In the genomic region with DNA sequence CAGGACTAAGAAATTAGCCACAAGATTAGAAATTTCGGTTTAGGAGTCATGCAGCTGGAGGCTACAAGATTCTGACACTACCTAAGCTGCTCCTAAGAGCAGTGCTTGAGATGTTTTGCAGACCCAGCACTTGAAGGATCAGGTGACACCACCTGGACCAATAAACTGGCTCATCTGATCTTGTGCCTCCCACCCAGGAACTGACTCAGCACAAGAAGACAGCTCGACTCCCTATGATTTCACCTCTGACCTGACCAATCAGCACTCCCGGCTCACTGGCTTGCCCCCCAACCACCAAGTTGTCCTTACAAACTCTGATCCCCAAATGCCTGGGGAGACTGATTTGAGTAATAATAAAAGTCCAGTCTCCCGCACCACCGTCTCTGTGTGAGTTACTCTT, we compare ENCODE assay signal across 13 cellular contexts.
DNase-seq lines count a peak whose midpoint lies in the region; ATAC-seq, FAIRE-seq and TF ChIP-seq lines count a peak whose summit lies in the region.
"Had no signal": no experiment of that assay in that cellular context is flagged by ENCODE, and none has a peak within 500 bp of the region (broad histone marks: within the 10 kb centered on the region; RNA-seq: fewer than 3 reads in every experiment).

No MANE protein-coding gene starts in this region.

- no peak for ATAC-seq in GM21381 (IDR thresholded peaks at IDR 0.05; ENCODE audit: unreplicated experiment)
- ATAC-seq: mucosa of descending colon had no signal

- no peaks in the 10 kb centered on the region for H4K20me1 ChIP-seq in OCI-LY7 (ENCODE audit: insufficient read depth, low read length)

- H3K4me1 Mint-ChIP-seq in activated T-helper 1 cell treated with anti-CD3 and anti-CD28 coated beads, Interleukin-12 subunit alpha, Interleukin-12 subunit beta, Interleukin-2, Interleukin-4 antibody, amounts not matched to agents 30 ng/mL and 10 ng/mL and 1 ng/mL, durations not matched to agents 14 hours and 24 hours and 36 hours (ENCODE audit: low read depth), result peaks cover 6% of the 10 kb centered on the region

- no peaks in the 10 kb centered on the region for H3K27me3 ChIP-seq in A673 (replicated peaks; ENCODE audit: insufficient read depth, low read depth, low read length, poor library complexity)
- H3K27me3 ChIP-seq: dorsolateral prefrontal cortex had no signal

- CTCF ChIA-PET in A673 (lab: Charles Lee) (no interaction called here), OCI-LY7 (lab: Charles Lee; ENCODE audit: unreplicated experiment) (no interaction called here)

- no peak overlapping the region for H3K4me3 ChIP-seq in A673 (ENCODE audit: low read depth, low read length, poor library complexity, severe bottlenecking)
- no peak overlapping the region for H3K4me3 ChIP-seq in OCI-LY7 (ENCODE audit: low read depth, low read length, poor library complexity, severe bottlenecking)
- no peak overlapping the region for H3K4me3 ChIP-seq in fibroblast of mammary gland (ENCODE audit: control insufficient read depth, low read depth, low read length)
- H3K4me3 ChIP-seq: dorsolateral prefrontal cortex, mucosa of descending colon had no signal

- no peak overlapping the region for H3K4me2 ChIP-seq in OCI-LY7 (ENCODE audit: low read length)

- H3K9me2 ChIP-seq in OCI-LY7 (ENCODE audit: insufficient read depth, low read length), result no peaks in the 10 kb centered on the region

- intact Hi-C loops in A673 (cut with micrococcal nuclease; ENCODE audit: unreplicated experiment) (loop anchor here (5.0 to 10.0 kb wide), 5 partner anchors 89 to 672 kb away; no protein-coding TSS in a partner anchor), OCI-LY7 (cut with micrococcal nuclease; ENCODE audit: unreplicated experiment) (no loop called here)
- intact Hi-C loops in activated T-helper 1 cell treated with anti-CD3 and anti-CD28 coated beads, Interleukin-12 subunit alpha, Interleukin-12 subunit beta, Interleukin-2, Interleukin-4 antibody, amounts not matched to agents 30 ng/mL and 10 ng/mL and 1 ng/mL, durations not matched to agents 14 hours and 24 hours and 36 hours (cut with micrococcal nuclease), result loop anchor here (5.0 kb wide), 1 partner anchor 364 kb away; no protein-coding TSS in a partner anchor

- no peaks in the 10 kb centered on the region for H3K9me3 Mint-ChIP-seq in activated T-helper 1 cell treated with anti-CD3 and anti-CD28 coated beads, Interleukin-12 subunit alpha, Interleukin-12 subunit beta, Interleukin-2, Interleukin-4 antibody, amounts not matched to agents 30 ng/mL and 10 ng/mL and 1 ng/mL, durations not matched to agents 14 hours and 24 hours and 36 hours
- H3K9me3 Mint-ChIP-seq: activated T-helper 2 cell treated with anti-CD3 and anti-CD28 coated beads, Interferon-gamma antibody, Interleukin-2, Interleukin-4, amounts not matched to agents 10 μg/mL and 5 μg/mL and 100 μg/mL, durations not matched to agents 14 hours and 24 hours and 36 hours had no signal

- POLR2A ChIA-PET in A673 (lab: Charles Lee; ENCODE audit: low non-redundant PET) (interaction anchor here (0.6 kb wide), 1 partner anchor 722 kb away, joined by 3 read pairs; no protein-coding TSS in a partner anchor), OCI-LY7 (lab: Charles Lee) (no interaction called here)

- TF ChIP-seq POLR2A in GM12892 (IDR thresholded peaks at IDR 0.05; ENCODE audit: low read depth, low read length), result no peak

- no peaks in the 10 kb centered on the region for H3K79me2 ChIP-seq in OCI-LY7 (ENCODE audit: insufficient read depth, low read depth, low read length)

- H3K36me3 ChIP-seq in A673 (ENCODE audit: insufficient read depth, low read length, poor library complexity, severe bottlenecking) (no peaks in the 10 kb centered on the region), OCI-LY7 (ENCODE audit: insufficient read depth, low read length) (no peaks in the 10 kb centered on the region)

- BruUV-seq in A673 (replicated peaks; lab: Mats Ljungman, UMichigan), result no TSS peak
- no TSS peak for BruUV-seq in OCI-LY7 (replicated peaks; lab: Mats Ljungman, UMichigan)

- no peaks in the 10 kb centered on the region for H3K36me3 Mint-ChIP-seq in activated T-helper 1 cell treated with anti-CD3 and anti-CD28 coated beads, Interleukin-12 subunit alpha, Interleukin-12 subunit beta, Interleukin-2, Interleukin-4 antibody, amounts not matched to agents 30 ng/mL and 10 ng/mL and 1 ng/mL, durations not matched to agents 14 hours and 24 hours and 36 hours (ENCODE audit: low read depth)

- no peak overlapping the region for H3K27ac Mint-ChIP-seq in activated T-helper 1 cell treated with anti-CD3 and anti-CD28 coated beads, Interleukin-12 subunit alpha, Interleukin-12 subunit beta, Interleukin-2, Interleukin-4 antibody, amounts not matched to agents 30 ng/mL and 10 ng/mL and 1 ng/mL, durations not matched to agents 14 hours and 24 hours and 36 hours
- H3K27ac Mint-ChIP-seq: activated T-helper 2 cell treated with anti-CD3 and anti-CD28 coated beads, Interferon-gamma antibody, Interleukin-2, Interleukin-4, amounts not matched to agents 10 μg/mL and 5 μg/mL and 100 μg/mL, durations not matched to agents 14 hours and 24 hours and 36 hours; progenitor cell of endocrine pancreas had no signal

- H3K4me1 ChIP-seq in A673 (ENCODE audit: insufficient read depth, low read length, poor library complexity, severe bottlenecking), result no peaks in the 10 kb centered on the region
- no peaks in the 10 kb centered on the region for H3K4me1 ChIP-seq in OCI-LY7 (ENCODE audit: insufficient read depth, low read length, poor library complexity, severe bottlenecking)

- TF ChIP-seq CTCF in A673 (conservative IDR thresholded peaks at IDR 0.05; ENCODE audit: low read depth, low read length) (no peak), OCI-LY7 (conservative IDR thresholded peaks at IDR 0.05; ENCODE audit: low read length) (no peak), fibroblast of mammary gland (conservative IDR thresholded peaks at IDR 0.05; ENCODE audit: control insufficient read depth, insufficient read depth, low read depth, low read length) (no peak)

- FAIRE-seq in GM12892 (lab: Jason Lieb, UNC) (no peak), GM19239 (lab: Jason Lieb, UNC) (no peak)
- FAIRE-seq: D721Med had no signal

- DNase-seq in A673 (ENCODE audit: low spot score) (peak; percentile 36), H4 (ENCODE audit: low spot score) (peak; percentile 65), OCI-LY7 (ENCODE audit: low spot score) (no peak), fibroblast of mammary gland (ENCODE audit: low read depth) (peak; percentile 50), GM12892 (ENCODE audit: insufficient read length) (no peak), GM19239 (ENCODE audit: insufficient read length, low spot score) (no peak)
- no peak for DNase-seq in activated T-helper 1 cell treated with anti-CD3 and anti-CD28 coated beads, Interleukin-12 subunit alpha, Interleukin-12 subunit beta, Interleukin-2, Interleukin-4 antibody, amounts not matched to agents 30 ng/mL and 10 ng/mL and 1 ng/mL, durations not matched to agents 14 hours and 24 hours and 36 hours (ENCODE audit: low spot score)
- DNase-seq: dorsolateral prefrontal cortex, mucosa of descending colon had no signal

- H3K9me3 ChIP-seq in A673 (ENCODE audit: low read depth, low read length, poor library complexity, severe bottlenecking), result no peaks in the 10 kb centered on the region
- H3K9me3 ChIP-seq in OCI-LY7 (ENCODE audit: low read length), result no peaks in the 10 kb centered on the region
- H3K9me3 ChIP-seq: mucosa of descending colon had no signal

- H3K27ac ChIP-seq in A673 (ENCODE audit: low read depth, low read length, poor library complexity, severe bottlenecking) (no peak overlapping the region), OCI-LY7 (ENCODE audit: low read depth, low read length, poor library complexity, severe bottlenecking) (no peak overlapping the region)
- H3K27ac ChIP-seq: dorsolateral prefrontal cortex had no signal

- no peak overlapping the region for H3K4me3 Mint-ChIP-seq in activated T-helper 1 cell treated with anti-CD3 and anti-CD28 coated beads, Interleukin-12 subunit alpha, Interleukin-12 subunit beta, Interleukin-2, Interleukin-4 antibody, amounts not matched to agents 30 ng/mL and 10 ng/mL and 1 ng/mL, durations not matched to agents 14 hours and 24 hours and 36 hours

- H2AFZ ChIP-seq in OCI-LY7 (ENCODE audit: low read length), result peak overlapping the region; percentile 54; the same call in 1 of the 2 replicates

- peaks cover 7% of the 10 kb centered on the region for H3K27me3 Mint-ChIP-seq in activated T-helper 1 cell treated with anti-CD3 and anti-CD28 coated beads, Interleukin-12 subunit alpha, Interleukin-12 subunit beta, Interleukin-2, Interleukin-4 antibody, amounts not matched to agents 30 ng/mL and 10 ng/mL and 1 ng/mL, durations not matched to agents 14 hours and 24 hours and 36 hours (ENCODE audit: insufficient read depth)
- H3K27me3 Mint-ChIP-seq: progenitor cell of endocrine pancreas had no signal

Comparison
In these comparisons a context has a peak if more than half of its experiments do, and no peak if none do; other contexts are left out.
1. DNase-seq: peak in A673 (single experiment), H4 (single experiment) and fibroblast of mammary gland (single experiment); none in OCI-LY7 (single experiment), GM12892 (single experiment), GM19239 (single experiment) and activated T-helper 1 cell treated with anti-CD3 and anti-CD28 coated beads, Interleukin-12 subunit alpha, Interleukin-12 subunit beta, Interleukin-2, Interleukin-4 antibody, amounts not matched to agents 30 ng/mL and 10 ng/mL and 1 ng/mL, durations not matched to agents 14 hours and 24 hours and 36 hours (single experiment).